In genomic region chr14:70641548-70642312, GRCh38 we compare ENCODE assay signal across 7 cellular contexts. TPM values are rescaled to one million over a fixed set of nuclear protein-coding genes. Genes with fewer than 3 reads are reported as not detected.
A peak's percentile ranks its signal among the peaks of the same experiment; 100 is the strongest.
DNase-seq lines count a peak whose midpoint lies in the region; ATAC-seq and TF ChIP-seq lines count a peak whose summit lies in the region.

TSS of gene TTC9 (plus strand) at chr14:70641916. CDS start at chr14:70642130, 214 bp downstream.

- no peaks in the 10 kb centered on the region for H3K36me3 Mint-ChIP-seq in nephron (ENCODE audit: low read depth)

- H3K4me1 Mint-ChIP-seq in nephron = peaks cover 20% of the 10 kb centered on the region

- H3K27me3 Mint-ChIP-seq in nephron (ENCODE audit: low read depth) = peaks cover 64% of the 10 kb centered on the region

- no peaks in the 10 kb centered on the region for H3K36me3 ChIP-seq in esophagus muscularis mucosa

- no peak for TF ChIP-seq POLR2A in esophagus muscularis mucosa (IDR thresholded peaks at IDR 0.05; ENCODE audit: low read depth)

- WGBS in esophagus muscularis mucosa = 0% methylated on average over 48 of the region's 106 CpGs

- H3K27ac Mint-ChIP-seq in nephron = peak within 1 kb of the TSS; percentile 37 to 94 (median 76)

- intact Hi-C loops in esophagus muscularis mucosa (cut with DNase I) = no loop called here

- CTCF ChIA-PET in GM10248 (lab: Yijun Ruan, JAX) = interaction anchor here (0.8 to 1.9 kb wide), 7 partner anchors 13 to 72 kb away, joined by 3 to 6 read pairs (median 5); no protein-coding TSS in a partner anchor

- peak within 1 kb of the TSS in 1 of 4 donors; percentile 39 for H3K27ac ChIP-seq in esophagus muscularis mucosa (replicated peaks in 1 of 4)

- peaks cover 0 to 54% (median 2%) of the 10 kb centered on the region in 4 donors for H3K27me3 ChIP-seq in esophagus muscularis mucosa

- TF ChIP-seq CTCF in GM10248 (IDR thresholded peaks at IDR 0.05; ENCODE audit: control extremely low read depth, extremely low read depth, low read depth, missing control alignments) = no peak
- no peak for TF ChIP-seq CTCF in esophagus muscularis mucosa (IDR thresholded peaks at IDR 0.05)
- no peak for TF ChIP-seq CTCF in nephron (IDR thresholded peaks at IDR 0.05; ENCODE audit: unreplicated experiment in 3 of 3)

- no peaks in the 10 kb centered on the region for H3K9me3 Mint-ChIP-seq in nephron

- no peaks in the 10 kb centered on the region for H3K9me3 ChIP-seq in esophagus muscularis mucosa

- DNase-seq in GM10248 (ENCODE audit: extremely low spot score) (peak; percentile 53), esophagus muscularis mucosa (ENCODE audit: extremely low spot score) (no peak)
- DNase-seq in activated CD4-positive, alpha-beta T cell treated with anti-CD3 and anti-CD28 coated beads, Interleukin-2, amount 50 U/mL, for 48 hours = peak; percentile 41 to 45

- no peak for TF ChIP-seq EP300 in esophagus muscularis mucosa (IDR thresholded peaks at IDR 0.05)

- peak within 1 kb of the TSS; percentile 94 to 98 (median 97) for H3K4me3 Mint-ChIP-seq in nephron

- POLR2A ChIA-PET in GM10248 (lab: Yijun Ruan, JAX) = no interaction called here

- H3K4me1 ChIP-seq in esophagus muscularis mucosa = peaks cover 9 to 34% (median 24%) of the 10 kb centered on the region in 4 donors

- ATAC-seq in HG03045 (IDR thresholded peaks at IDR 0.05; ENCODE audit: unreplicated experiment) = peak; percentile 28
- ATAC-seq in HG03025 (IDR thresholded peaks at IDR 0.05; ENCODE audit: low FRiP score, unreplicated experiment) = no peak
- ATAC-seq in GM18870 (IDR thresholded peaks at IDR 0.05; ENCODE audit: unreplicated experiment) = no peak

- H3K4me3 ChIP-seq in esophagus muscularis mucosa = peak within 1 kb of the TSS; percentile 64 to 76 (median 72)

RNA-seq across cellular contexts. Expression of gene TTC9, which starts in this region (rescaled TPM):
- total RNA-seq in esophagus muscularis mucosa = 1 to 10 TPM in 3 of 4 donors, under 1 TPM in 1; 0.99 to 3.4 (median 1.9) TPM
